ENCODE assay signal across 10 cellular contexts in genomic region chr10:119680050-119680449, GRCh38. TPM values are rescaled to one million over a fixed set of nuclear protein-coding genes. Genes with fewer than 3 reads are reported as not detected.
DNase-seq lines count a peak whose midpoint lies in the region; ATAC-seq and TF ChIP-seq lines count a peak whose summit lies in the region.
"Had no signal": no experiment of that assay in that cellular context is flagged by ENCODE, and none has a peak within 500 bp of the region (broad histone marks: within the 10 kb centered on the region; RNA-seq: fewer than 3 reads in every experiment).

No MANE protein-coding gene starts in this region.

- H3K36me3 ChIP-seq in SK-N-SH (replicated peaks in 1 of 2; ENCODE audit: control insufficient read depth in 1 of 2, insufficient read depth in 2 of 2, low read length in 1 of 2), result peaks cover 9 to 24% of the 10 kb centered on the region in 2 experiments
- H3K36me3 ChIP-seq in skeletal muscle tissue (ENCODE audit: control insufficient read depth in 3 of 3, insufficient read depth in 3 of 3, low read length in 3 of 3), result peaks cover 14 to 19% (median 16%) of the 10 kb centered on the region in 3 donors

- no peak overlapping the region for H3K4me3 ChIP-seq in SK-N-SH (ENCODE audit: low read depth in 2 of 2, low read length in 1 of 2)
- H3K4me3 ChIP-seq in skeletal muscle tissue (ENCODE audit: low read length in 3 of 3), result peak overlapping the region in 1 of 3 donors; percentile 60

- peaks cover 35% of the 10 kb centered on the region for H3F3A ChIP-seq in SK-N-SH (replicated peaks; ENCODE audit: insufficient read depth)

- 31% methylated on average over 4 of the region's 4 CpGs for WGBS in SK-N-SH (ENCODE audit: low lambda C conversion rate)

- H3K9me3 ChIP-seq in SK-N-SH (no peaks in the 10 kb centered on the region), skeletal muscle tissue (ENCODE audit: control insufficient read depth in 3 of 3, low read length in 3 of 3) (no peaks in the 10 kb centered on the region)

- no peak for TF ChIP-seq EP300 in SK-N-SH (IDR thresholded peaks at IDR 0.05; ENCODE audit: borderline replicate concordance in 1 of 2, low read depth in 1 of 2, low read length in 1 of 2)

- CTCF ChIA-PET in SK-N-SH (lab: Yijun Ruan, JAX) (interaction anchor here (0.6 to 1.2 kb wide), 3 partner anchors 23 to 180 kb away, joined by 3 to 4 read pairs (median 3); no protein-coding TSS in a partner anchor), GM10248 (lab: Yijun Ruan, JAX) (interaction anchor here (0.9 to 10.9 kb wide), 3 partner anchors 15 to 181 kb away, joined by 3 to 145 read pairs (median 5); no protein-coding TSS in a partner anchor)

- TF ChIP-seq CTCF in SK-N-SH (IDR thresholded peaks at IDR 0.05) (no peak), GM10248 (IDR thresholded peaks at IDR 0.05; ENCODE audit: control extremely low read depth, extremely low read depth, low read depth, missing control alignments) (no peak)

- peak overlapping the region; percentile 35; the same call in 1 of the 2 replicates for H3K9ac ChIP-seq in SK-N-SH
- peak overlapping the region; percentile 25 to 75 (median 47) for H3K9ac ChIP-seq in skeletal muscle tissue (ENCODE audit: low read depth in 1 of 3, low read length in 3 of 3)

- H3K79me2 ChIP-seq in SK-N-SH (ENCODE audit: insufficient read depth), result peaks cover 17% of the 10 kb centered on the region; the same call in 1 of the 2 replicates

- POLR2A ChIA-PET in SK-N-SH (lab: Yijun Ruan, JAX) (no interaction called here), GM10248 (lab: Yijun Ruan, JAX) (no interaction called here)

- H3K27ac ChIP-seq in SK-N-SH (ENCODE audit: low read depth in 2 of 2, low read length in 1 of 2) (peak overlapping the region; percentile 39 to 74; a peak in 3 of 4 replicates), skeletal muscle tissue (ENCODE audit: low read depth, low read length) (peak overlapping the region; percentile 84)

- H3K27me3 ChIP-seq in SK-N-SH (ENCODE audit: insufficient read depth) (no peaks in the 10 kb centered on the region), skeletal muscle tissue (ENCODE audit: control insufficient read depth in 3 of 3, insufficient read depth in 3 of 3, low read length in 3 of 3) (no peaks in the 10 kb centered on the region)

- no peak for TF ChIP-seq RAD21 in SK-N-SH (IDR thresholded peaks at IDR 0.05; ENCODE audit: low read length)

- H3K4me1 ChIP-seq in SK-N-SH (ENCODE audit: control insufficient read depth in 1 of 2, insufficient read depth in 2 of 2, low read depth in 1 of 2, low read length in 1 of 2) (peaks cover 10 to 30% of the 10 kb centered on the region in 2 experiments; a peak in 2 of 4 replicates), skeletal muscle tissue (ENCODE audit: control insufficient read depth in 3 of 3, insufficient read depth in 3 of 3, low read length in 3 of 3) (peaks cover 60 to 65% (median 64%) of the 10 kb centered on the region in 3 donors)

- H4K20me1 ChIP-seq in SK-N-SH (ENCODE audit: insufficient read depth), result no peaks in the 10 kb centered on the region

- peak; percentile 83 for DNase-seq in GM03348 (ENCODE audit: low spot score)
- DNase-seq in SK-N-SH, result no peak
- peak; percentile 34 for DNase-seq in fibroblast of peridontal ligament (ENCODE audit: extremely low read depth)
- no peak for DNase-seq in activated gamma-delta T cell (lab: John Stamatoyannopoulos, UW)
- DNase-seq in GM10248 (ENCODE audit: extremely low spot score), result no peak
- DNase-seq: DMS79 treated with DMSO at 0.1 percent for 48 hours, NCI-H1048 had no signal

- H2AFZ ChIP-seq in SK-N-SH (ENCODE audit: low read depth), result no peak overlapping the region

- H3K9me2 ChIP-seq in SK-N-SH, result no peaks in the 10 kb centered on the region

- peak overlapping the region; percentile 49; the same call in 1 of the 2 replicates for H3K4me2 ChIP-seq in SK-N-SH

- ATAC-seq in HG03097 (IDR thresholded peaks at IDR 0.05; ENCODE audit: low FRiP score, unreplicated experiment), result no peak
- ATAC-seq in GM21526 (IDR thresholded peaks at IDR 0.05; ENCODE audit: low FRiP score, unreplicated experiment), result no peak

TF ChIP-seq in SK-N-SH, 30 proteins besides CTCF, POLR2A, EP300 and RAD21 (continues in another document):
- TF ChIP-seq PBX3 (IDR thresholded peaks at IDR 0.05), result no peak
- TF ChIP-seq FOXM1 (IDR thresholded peaks at IDR 0.05; ENCODE audit: low read depth), result no peak
- TF ChIP-seq TAF1 (IDR thresholded peaks at IDR 0.05; ENCODE audit: borderline replicate concordance, low read depth, low read length), result no peak
- TF ChIP-seq JUND (IDR thresholded peaks at IDR 0.05), result peak; percentile 55
- peak; percentile 59; the same call in 1 of the 2 replicates for TF ChIP-seq RXRA (IDR thresholded peaks at IDR 0.05; ENCODE audit: borderline replicate concordance, low read depth)
- TF ChIP-seq IRF3 (IDR thresholded peaks at IDR 0.05; ENCODE audit: low read depth, low read length), result no peak
- TF ChIP-seq TCF12 (IDR thresholded peaks at IDR 0.05), result peak; percentile 59
- no peak for TF ChIP-seq MXI1 (IDR thresholded peaks at IDR 0.05; ENCODE audit: low read depth, low read length)
- no peak for TF ChIP-seq RCOR1 (IDR thresholded peaks at IDR 0.05; ENCODE audit: low read length)
- no peak for TF ChIP-seq NRF1 (IDR thresholded peaks at IDR 0.05; ENCODE audit: low read depth, low read length)
- no peak for TF ChIP-seq ZBTB33 (IDR thresholded peaks at IDR 0.05; ENCODE audit: borderline replicate concordance, low read depth)
- no peak for TF ChIP-seq USF1 (IDR thresholded peaks at IDR 0.05; ENCODE audit: borderline replicate concordance, low read depth)
- TF ChIP-seq TEAD4 (IDR thresholded peaks at IDR 0.05; ENCODE audit: borderline replicate concordance, insufficient read depth), result no peak
- no peak for TF ChIP-seq YY1 (IDR thresholded peaks at IDR 0.05; ENCODE audit: low read depth)
- no peak for TF ChIP-seq CHD2 (IDR thresholded peaks at IDR 0.05; ENCODE audit: low read length, partially characterized antibody)
- TF ChIP-seq MAX (IDR thresholded peaks at IDR 0.05; ENCODE audit: low read depth), result 0 out of 2 replicates have a peak, but pooled peaks have one; percentile 31
- no peak for TF ChIP-seq ELF1 (IDR thresholded peaks at IDR 0.05)

RNA-seq across cellular contexts. Expression of gene BAG3, which starts 28.9 kb away (rescaled TPM):
- 3.8 and 9.2 TPM in 2 replicates for polyA plus RNA-seq in SK-N-SH (2012; rRNA removed)
- 7.9 and 8.2 TPM in 2 replicates for polyA plus RNA-seq in SK-N-SH (2012; cell fraction: cytosol; rRNA removed)
- 14.0 and 16.0 TPM in 2 replicates for polyA plus RNA-seq in SK-N-SH (2012; cell fraction: nucleus; rRNA removed)
- 4.7 TPM for total RNA-seq in skeletal muscle tissue

RNA-seq across cellular contexts. Expression of gene INPP5F, which starts 45.8 kb away (rescaled TPM):
- 7.8 and 9.3 TPM in 2 replicates for polyA plus RNA-seq in SK-N-SH (2012; rRNA removed)
- polyA plus RNA-seq in SK-N-SH (2012; cell fraction: cytosol; rRNA removed), result 9.9 and 10.9 TPM in 2 replicates
- polyA plus RNA-seq in SK-N-SH (2012; cell fraction: nucleus; rRNA removed), result 9.6 and 15.1 TPM in 2 replicates
- 11.5 TPM for total RNA-seq in skeletal muscle tissue

Comparison
In these comparisons a context has a peak if more than half of its experiments do, and no peak if none do; other contexts are left out.
1. DNase-seq: peak in GM03348 (single experiment) and fibroblast of peridontal ligament (single experiment); none in SK-N-SH (single experiment), activated gamma-delta T cell (single experiment) and GM10248 (single experiment).